9 cellular contexts compared by ENCODE assay signal in genomic region chr5:34001231-34001935, GRCh38. TPM values are rescaled to one million over a fixed set of nuclear protein-coding genes. Genes with fewer than 3 reads are reported as not detected.
DNase-seq lines count a peak whose midpoint lies in the region; ATAC-seq and TF ChIP-seq lines count a peak whose summit lies in the region.
"Had no signal": no experiment of that assay in that cellular context is flagged by ENCODE, and none has a peak within 500 bp of the region (broad histone marks: within the 10 kb centered on the region; RNA-seq: fewer than 3 reads in every experiment).

No MANE protein-coding gene starts in this region.

- H3K9me3 ChIP-seq in gastroesophageal sphincter (no peaks in the 10 kb centered on the region), sigmoid colon (no peaks in the 10 kb centered on the region), testis (no peaks in the 10 kb centered on the region)

- TF ChIP-seq CTCF in gastroesophageal sphincter (IDR thresholded peaks at IDR 0.05) (no peak), sigmoid colon (IDR thresholded peaks at IDR 0.05) (no peak), GM10248 (IDR thresholded peaks at IDR 0.05; ENCODE audit: control extremely low read depth, extremely low read depth, low read depth, missing control alignments) (no peak), testis (IDR thresholded peaks at IDR 0.05) (no peak)

- ATAC-seq in gastroesophageal sphincter, result peak; percentile 80

- POLR2A ChIA-PET in GM10248 (lab: Yijun Ruan, JAX), result no interaction called here

- no peak for TF ChIP-seq POLR2A in gastroesophageal sphincter (IDR thresholded peaks at IDR 0.05)
- TF ChIP-seq POLR2A in sigmoid colon (IDR thresholded peaks at IDR 0.05), result no peak
- TF ChIP-seq POLR2A in testis (IDR thresholded peaks at IDR 0.05), result no peak

- H3K36me3 ChIP-seq in gastroesophageal sphincter (peaks cover 0 to 22% of the 10 kb centered on the region in 2 donors), sigmoid colon (peaks cover 0 to 31% (median 3%) of the 10 kb centered on the region in 4 donors), testis (ENCODE audit: low read depth, missing control alignments) (no peaks in the 10 kb centered on the region)

- 35 to 41% methylated on average over 4 to 9 of the region's 10 CpGs for WGBS in gastroesophageal sphincter (ENCODE audit: low coverage in 1 of 2), 2 donors
- WGBS in sigmoid colon, 2 donors, result 31 to 66% methylated on average over 10 of the region's 10 CpGs
- WGBS in testis, 2 donors, result 83% methylated on average over 10 of the region's 10 CpGs

- TF ChIP-seq EP300 in gastroesophageal sphincter (IDR thresholded peaks at IDR 0.05) (no peak), sigmoid colon (IDR thresholded peaks at IDR 0.05) (no peak)

- H3K4me1 ChIP-seq in gastroesophageal sphincter (peaks cover 0 to 57% (median 15%) of the 10 kb centered on the region in 3 donors), sigmoid colon (peaks cover 0 to 21% (median 7%) of the 10 kb centered on the region in 4 donors), testis (peaks cover 3% of the 10 kb centered on the region)

- peak overlapping the region; percentile 11 to 18 for H3K4me3 ChIP-seq in gastroesophageal sphincter
- H3K4me3 ChIP-seq in sigmoid colon, result no peak overlapping the region
- no peak overlapping the region for H3K4me3 ChIP-seq in testis

- H3K27me3 ChIP-seq in gastroesophageal sphincter (no peaks in the 10 kb centered on the region), sigmoid colon (no peaks in the 10 kb centered on the region), testis (no peaks in the 10 kb centered on the region)

- intact Hi-C loops in sigmoid colon (cut with DNase I) (loop anchor here (10.0 kb wide), 2 partner anchors 483 to 913 kb away; partner anchors contain the start of genes BRIX1 and RAD1), testis (cut with DNase I; ENCODE audit: low total_unique reads) (no loop called here)

- H3K27ac ChIP-seq in gastroesophageal sphincter (peak overlapping the region; percentile 71 to 82 (median 78)), sigmoid colon (peak overlapping the region; percentile 58 to 78 (median 62)), testis (no peak overlapping the region)

- CTCF ChIA-PET in GM10248 (lab: Yijun Ruan, JAX), result interaction anchor here (1.8 kb wide), 1 partner anchor 11 kb away, joined by 6 read pairs; no protein-coding TSS in a partner anchor

- DNase-seq in NCI-H1417 (lab: John Stamatoyannopoulos, UW) (peak; percentile 79 to 96 (median 85)), NOMO-1 treated with dmso at 0.1 percent for 144 hours (lab: John Stamatoyannopoulos, UW; ENCODE audit: unreplicated experiment) (peak; percentile 78), sigmoid colon (peak; percentile 85), midbrain (lab: John Stamatoyannopoulos, UW) (no peak), GM10248 (ENCODE audit: extremely low spot score) (no peak), testis (no peak)
- DNase-seq in stimulated activated naive CD4-positive, alpha-beta T cell (lab: John Stamatoyannopoulos, UW), result no peak
- DNase-seq: NCI-H446 treated with DMSO at 0.1 percent for 48 hours had no signal

RNA-seq across cellular contexts. Expression of gene AMACR, which starts 6.5 kb away (rescaled TPM):
- total RNA-seq in gastroesophageal sphincter, result 10 to 100 TPM; 11.4 to 24.1 (median 16.3) TPM
- total RNA-seq in sigmoid colon, result 10 to 100 TPM in 2 of 4 donors, 1 to 10 TPM in 2; 5.3 to 11.4 (median 9.3) TPM
- polyA plus RNA-seq in sigmoid colon, result 100 to 1,000 TPM in 1 of 3 donors, 10 to 100 TPM in 2; 21.3 to 106 (median 43.8) TPM
- total RNA-seq in testis, result 10 to 100 TPM in 1 of 2 donors, 1 to 10 TPM in 1; 6.9 to 12.6 TPM
- 12.1 TPM for polyA plus RNA-seq in testis (ENCODE audit: insufficient read depth, low read depth, low replicate concordance)

RNA-seq across cellular contexts. Expression of gene SLC45A2, which starts 16.9 kb away (rescaled TPM):
- total RNA-seq in gastroesophageal sphincter, result under 1 TPM in 1 of 4 donors, not detected in 3; 0.15 TPM
- under 1 TPM in 1 of 4 donors, not detected in 3; 0.27 TPM for total RNA-seq in sigmoid colon
- polyA plus RNA-seq in sigmoid colon, result under 1 TPM in 1 of 3 donors, not detected in 2; 0.03 TPM
- 1 to 10 TPM in 1 of 2 donors, under 1 TPM in 1; 0.93 to 1.6 TPM for total RNA-seq in testis
- polyA plus RNA-seq in testis (ENCODE audit: insufficient read depth, low read depth, low replicate concordance), result 2.0 TPM

RNA-seq across cellular contexts. Expression of gene C1QTNF3, which starts 41.6 kb away (rescaled TPM):
- total RNA-seq in gastroesophageal sphincter (10 to 100 TPM in 3 of 4 donors, 1 to 10 TPM in 1; 8.2 to 14.9 (median 13.2) TPM), sigmoid colon (10 to 100 TPM; 13.3 to 32.8 (median 17.0) TPM), testis (10 to 100 TPM; 14.1 to 27.1 TPM)
- polyA plus RNA-seq in sigmoid colon (1 to 10 TPM in 2 of 3 donors, under 1 TPM in 1; 0.46 to 5.4 (median 3.0) TPM), testis (ENCODE audit: insufficient read depth, low read depth, low replicate concordance) (31.3 TPM)

Comparison
In these comparisons a context has a peak if more than half of its experiments do, and no peak if none do; other contexts are left out.
1. DNase-seq: peak in NCI-H1417 (3 of 3), NOMO-1 treated with dmso at 0.1 percent for 144 hours (single experiment) and sigmoid colon (single experiment); none in stimulated activated naive CD4-positive, alpha-beta T cell (0 of 6), midbrain (single experiment), GM10248 (single experiment) and testis (single experiment).
2. H3K27ac ChIP-seq: peak in gastroesophageal sphincter (4 of 4) and sigmoid colon (4 of 4); none in testis (0 of 2).
3. H3K4me3 ChIP-seq: peak in gastroesophageal sphincter (2 of 2); none in sigmoid colon (0 of 4) and testis (0 of 2).